ENCODE assay signal across 16 cellular contexts in genomic region chr1:223228931-223229528, GRCh38.
"Had no signal": no experiment of that assay in that cellular context is flagged by ENCODE, and none has a peak within 500 bp of the region (broad histone marks: within the 10 kb centered on the region; RNA-seq: fewer than 3 reads in every experiment).

No MANE protein-coding gene starts in this region.

- H3K27me3 Mint-ChIP-seq: activated CD4-positive, alpha-beta memory T cell treated with anti-CD3 and anti-CD28 coated beads for 36 hours; activated T-helper 17 cell treated with anti-CD3 and anti-CD28 coated beads, Interleukin-2, amount 50 U/mL, for 72 hours had no signal

- FAIRE-seq: endometrium, TTC549 had no signal

- H3K4me1 ChIP-seq: psoas muscle had no signal

- H3K27ac Mint-ChIP-seq: activated CD4-positive, alpha-beta memory T cell treated with anti-CD3 and anti-CD28 coated beads for 36 hours; immature natural killer cell; nephron progenitor cell; stimulated activated naive CD8-positive, alpha-beta T cell treated with anti-CD3 and anti-CD28 coated beads, Interleukin-15, amount 100 ng/mL, for 72 hours had no signal

- H3K9me3 Mint-ChIP-seq: activated CD4-positive, alpha-beta memory T cell treated with anti-CD3 and anti-CD28 coated beads for 36 hours; activated T-helper 17 cell treated with anti-CD3 and anti-CD28 coated beads, Interleukin-2, amount 50 U/mL, for 72 hours; immature natural killer cell; nephron progenitor cell; stimulated activated naive CD8-positive, alpha-beta T cell treated with anti-CD3 and anti-CD28 coated beads, Interleukin-15, amount 100 ng/mL, for 72 hours had no signal

- H3K36me3 Mint-ChIP-seq: activated CD4-positive, alpha-beta memory T cell treated with anti-CD3 and anti-CD28 coated beads for 36 hours; immature natural killer cell had no signal

- H3K36me3 ChIP-seq: breast epithelium, esophagus muscularis mucosa had no signal

- H3K4me3 ChIP-seq: breast epithelium, esophagus muscularis mucosa, psoas muscle, testis had no signal

- H3K27ac ChIP-seq: esophagus muscularis mucosa, psoas muscle, testis had no signal

- H3K9me3 ChIP-seq: breast epithelium, esophagus muscularis mucosa, psoas muscle, testis had no signal

- H3K4me3 Mint-ChIP-seq: activated CD4-positive, alpha-beta memory T cell treated with anti-CD3 and anti-CD28 coated beads for 36 hours; nephron progenitor cell had no signal

- H3K27me3 ChIP-seq: breast epithelium, esophagus muscularis mucosa, testis had no signal

- ATAC-seq: psoas muscle, sciatic nerve had no signal

- DNase-seq: activated CD4-positive, alpha-beta memory T cell treated with anti-CD3 and anti-CD28 coated beads for 36 hours; activated CD4-positive, CD25-positive, alpha-beta regulatory T cell treated with anti-CD3 and anti-CD28 coated beads, Interleukin-2, amount 50 U/mL, for 72 hours; activated naive CD4-positive, alpha-beta T cell treated with anti-CD3 and anti-CD28 coated beads, Interleukin-2, amount 50 U/mL, for 16 hours; foreskin fibroblast; immature natural killer cell; nephron progenitor cell; psoas muscle; stimulated activated CD4-positive, alpha-beta T cell treated with anti-CD3 and anti-CD28 coated beads, Interleukin-4, amount 100 ng/mL, for 1 hour; stimulated activated naive CD8-positive, alpha-beta T cell treated with anti-CD3 and anti-CD28 coated beads, Interleukin-15, amount 100 ng/mL, for 72 hours; testis had no signal
